Comparison of ENCODE assay signal across 26 cellular contexts in genomic region chr17:43803758-43804157, GRCh38. TPM values are rescaled to one million over a fixed set of nuclear protein-coding genes. Genes with fewer than 3 reads are reported as not detected.
DNase-seq lines count a peak whose midpoint lies in the region; ATAC-seq and TF ChIP-seq lines count a peak whose summit lies in the region.
"Had no signal": no experiment of that assay in that cellular context is flagged by ENCODE, and none has a peak within 500 bp of the region (broad histone marks: within the 10 kb centered on the region; RNA-seq: fewer than 3 reads in every experiment).

No MANE protein-coding gene starts in this region.

- H3K9ac ChIP-seq in HUES64 (ENCODE audit: low read depth, low read length), result 0 out of 2 replicates have a peak overlapping the region, but pooled peaks have one; percentile 7
- H3K9ac ChIP-seq in fibroblast of lung (ENCODE audit: insufficient read depth, low read length), result no peak overlapping the region
- H3K9ac ChIP-seq: KMS-11 had no signal

- peak overlapping the region; percentile 62; the same call in 1 of the 2 replicates for H3K27ac ChIP-seq in HUES64 (ENCODE audit: low read depth, low read length)
- H3K27ac ChIP-seq in fibroblast of lung (ENCODE audit: insufficient read depth, low read length), result no peak overlapping the region
- H3K27ac ChIP-seq: KMS-11, prostate gland, skin epidermis, thyroid gland, WERI-Rb-1 had no signal

- no peaks in the 10 kb centered on the region for H3K9me3 ChIP-seq in HUES64 (ENCODE audit: insufficient read depth, low read depth, low read length)
- no peaks in the 10 kb centered on the region for H3K9me3 ChIP-seq in fibroblast of lung (ENCODE audit: control insufficient read depth, insufficient read depth, low read depth, low read length)
- H3K9me3 ChIP-seq: prostate gland, thyroid gland had no signal

- no peak for TF ChIP-seq CTCF in fibroblast of lung (conservative IDR thresholded peaks at IDR 0.05 in 1 of 2, IDR thresholded peaks at IDR 0.05 in 1 of 2; ENCODE audit: low read depth in 1 of 2, low read length in 2 of 2)

- H4K20me1 ChIP-seq in fibroblast of lung (ENCODE audit: control insufficient read depth, extremely low read depth, insufficient read depth, low read length), result no peaks in the 10 kb centered on the region

- H3K36me3 ChIP-seq in HUES64 (ENCODE audit: insufficient read depth, low read length) (0 out of 2 replicates have a peak, but pooled peaks cover 5% of the 10 kb centered on the region), fibroblast of lung (ENCODE audit: control insufficient read depth, insufficient read depth, low read length) (peaks cover 2% of the 10 kb centered on the region)
- H3K36me3 ChIP-seq: prostate gland, thyroid gland had no signal

- no peak for ATAC-seq in HG03097 (IDR thresholded peaks at IDR 0.05; ENCODE audit: low FRiP score, unreplicated experiment)
- ATAC-seq: activated naive CD8-positive, alpha-beta T cell treated with anti-CD3 and anti-CD28 coated beads, Interleukin-2, amount 50 U/mL, for 24 hours; left lobe of liver; PC-3 had no signal

- WGBS in HUES64, result 50% methylated on average over 4 of the region's 4 CpGs

- H3K4me3 ChIP-seq in HUES64 (ENCODE audit: low read length) (no peak overlapping the region), fibroblast of lung (replicated peaks in 1 of 4; ENCODE audit: control extremely low read depth in 1 of 4, insufficient read depth in 1 of 4, low read depth in 3 of 4, low read length in 4 of 4) (no peak overlapping the region)
- H3K4me3 ChIP-seq: prostate gland, skin epidermis, thyroid gland had no signal

- H2AFZ ChIP-seq in fibroblast of lung (ENCODE audit: low read length), result no peak overlapping the region

- no peaks in the 10 kb centered on the region for H3K27me3 ChIP-seq in HUES64 (ENCODE audit: insufficient read depth, low read length)
- H3K27me3 ChIP-seq in fibroblast of lung (ENCODE audit: control insufficient read depth, insufficient read depth, low read length), result no peaks in the 10 kb centered on the region
- H3K27me3 ChIP-seq: thyroid gland had no signal

- H3K4me2 ChIP-seq in fibroblast of lung (ENCODE audit: extremely low read depth, insufficient read depth, low read length), result peak overlapping the region; percentile 16
- H3K4me2 ChIP-seq: KMS-11 had no signal

- H3K4me1 ChIP-seq in HUES64 (ENCODE audit: insufficient read depth, low read length) (peaks cover 37% of the 10 kb centered on the region), fibroblast of lung (ENCODE audit: control insufficient read depth, extremely low read depth, insufficient read depth, low read length) (peaks cover 2% of the 10 kb centered on the region)
- H3K4me1 ChIP-seq: prostate gland, thyroid gland had no signal

- DNase-seq in EH (ENCODE audit: low read depth) (peak; percentile 13), fibroblast of lung (ENCODE audit: low read depth in 2 of 2) (peak in 1 of 2 donors; percentile 40), left kidney (ENCODE audit: low read depth, low spot score) (peak; percentile 95), mesenteric fat pad (ENCODE audit: low spot score) (no peak), NCI-H510A (lab: John Stamatoyannopoulos, UW) (no peak)
- no peak for DNase-seq in central memory CD4-positive, alpha-beta T cell
- DNase-seq: activated CD4-positive, alpha-beta T cell treated with anti-CD3 and anti-CD28 coated beads, Interleukin-2, amount 50 U/mL, for 4 hours; activated effector memory CD4-positive, alpha-beta T cell treated with Interleukin-2 at 50 U/mL for 16 hours; activated naive CD8-positive, alpha-beta T cell treated with anti-CD3 and anti-CD28 coated beads, Interleukin-2, amount 50 U/mL, for 24 hours; GOT3; NCI-H1092 treated with DMSO at 0.1 percent for 48 hours; NCI-H82; PC-3; stimulated activated CD4-positive, alpha-beta T cell treated with anti-CD3 and anti-CD28 coated beads, Interleukin-2, amount 100 ng/mL, for 24 hours; stimulated activated naive CD4-positive, alpha-beta T cell treated with Interleukin-2 at 50 U/mL for 16 hours; WERI-Rb-1 had no signal

- no peaks in the 10 kb centered on the region for H3K79me2 ChIP-seq in fibroblast of lung (ENCODE audit: control insufficient read depth, insufficient read depth, low read length)

RNA-seq across cellular contexts. Expression of gene CFAP97D1, which starts 23.5 kb away (rescaled TPM):
- not detected for polyA plus RNA-seq in HUES64 (2013, experiment 1 of 2)
- polyA plus RNA-seq in HUES64 (2013, experiment 2 of 2), result not detected
- under 0.01 TPM in 1 of 2 replicates, not detected in the other for total RNA-seq in fibroblast of lung
- polyA plus RNA-seq in fibroblast of lung, result 0.02 and 0.03 TPM in 2 replicates
- 0.09 TPM in 1 of 2 replicates, not detected in the other for polyA plus RNA-seq in fibroblast of lung (2012)
- polyA minus RNA-seq in fibroblast of lung (ENCODE audit: low replicate concordance), result 0.33 TPM in 1 of 2 replicates, not detected in the other
- not detected for total RNA-seq in mesenteric fat pad
- total RNA-seq: frontal cortex, left lobe of liver, mesothelial cell of epicardium, neural crest cell had no signal

RNA-seq across cellular contexts. Expression of gene DUSP3, which starts 25.0 kb away (rescaled TPM):
- polyA plus RNA-seq in HUES64 (2013, experiment 1 of 2), result 12.8 TPM
- 14.3 TPM for polyA plus RNA-seq in HUES64 (2013, experiment 2 of 2)
- total RNA-seq in fibroblast of lung, result 43.4 and 51.2 TPM in 2 replicates
- 54.0 and 55.9 TPM in 2 replicates for polyA plus RNA-seq in fibroblast of lung
- 47.7 and 51.2 TPM in 2 replicates for polyA plus RNA-seq in fibroblast of lung (2012)
- 65.6 and 77.9 TPM in 2 replicates for polyA minus RNA-seq in fibroblast of lung (ENCODE audit: low replicate concordance)
- 103 TPM for total RNA-seq in mesenteric fat pad

RNA-seq across cellular contexts. Expression of gene MPP3, which starts 29.2 kb away (rescaled TPM):
- polyA plus RNA-seq in HUES64 (2013, experiment 1 of 2), result 3.7 TPM
- 3.9 TPM for polyA plus RNA-seq in HUES64 (2013, experiment 2 of 2)
- 4.4 and 6.9 TPM in 2 replicates for total RNA-seq in fibroblast of lung
- 4.6 and 5.7 TPM in 2 replicates for polyA plus RNA-seq in fibroblast of lung
- 4.0 and 4.1 TPM in 2 replicates for polyA plus RNA-seq in fibroblast of lung (2012)
- 6.9 and 9.6 TPM in 2 replicates for polyA minus RNA-seq in fibroblast of lung (ENCODE audit: low replicate concordance)
- total RNA-seq in mesenteric fat pad, result 22.3 TPM

RNA-seq across cellular contexts. Expression of gene CD300LG, which starts 43.2 kb away (rescaled TPM):
- polyA plus RNA-seq in HUES64 (2013, experiment 1 of 2), result not detected
- not detected for polyA plus RNA-seq in HUES64 (2013, experiment 2 of 2)
- total RNA-seq in fibroblast of lung (not detected in 2 replicates), mesenteric fat pad (121 TPM)
- not detected in 2 replicates for polyA plus RNA-seq in fibroblast of lung
- not detected in 2 replicates for polyA plus RNA-seq in fibroblast of lung (2012)
- not detected in 2 replicates for polyA minus RNA-seq in fibroblast of lung (ENCODE audit: low replicate concordance)
- total RNA-seq: frontal cortex, left lobe of liver, mesothelial cell of epicardium, neural crest cell, PC-3 had no signal

RNA-seq across cellular contexts. Expression of gene SOST, which starts 45.2 kb away (rescaled TPM):
- polyA plus RNA-seq in HUES64 (2013, experiment 1 of 2), result 0.50 TPM
- polyA plus RNA-seq in HUES64 (2013, experiment 2 of 2), result 0.63 TPM
- total RNA-seq in fibroblast of lung (not detected in 2 replicates), mesenteric fat pad (not detected)
- polyA plus RNA-seq in fibroblast of lung, result not detected in 2 replicates
- not detected in 2 replicates for polyA plus RNA-seq in fibroblast of lung (2012)
- polyA minus RNA-seq in fibroblast of lung (ENCODE audit: low replicate concordance), result not detected in 2 replicates
- total RNA-seq: frontal cortex, left lobe of liver, neural crest cell, PC-3, thyroid gland had no signal

Comparison
In these comparisons a context has a peak if more than half of its experiments do, and no peak if none do; other contexts are left out.
1. DNase-seq: peak in EH (single experiment) and left kidney (single experiment); none in central memory CD4-positive, alpha-beta T cell (single experiment), mesenteric fat pad (single experiment) and NCI-H510A (single experiment).